8 cellular contexts compared by ENCODE assay signal in the genomic region with DNA sequence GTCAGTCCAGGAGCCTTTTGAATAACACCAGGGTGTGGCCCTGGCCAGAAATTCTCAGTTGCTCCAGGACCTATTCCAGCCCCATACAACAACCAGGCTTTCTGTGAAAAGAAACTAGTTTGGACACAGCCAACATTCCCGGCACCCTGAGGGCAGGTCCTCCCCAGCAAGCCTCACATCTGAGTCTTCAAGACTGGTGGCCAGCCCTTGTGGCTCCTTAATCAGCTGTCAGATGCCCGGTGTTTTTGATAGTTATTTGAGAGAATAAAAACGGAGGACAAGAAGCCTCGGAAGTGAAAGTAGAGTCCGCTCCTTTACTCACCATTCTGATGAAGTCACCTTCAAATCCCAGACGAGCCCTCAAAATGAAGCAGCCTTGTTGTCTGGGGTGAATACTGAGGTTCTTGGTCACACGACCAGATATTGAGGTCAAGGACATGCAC. TPM values are rescaled to one million over a fixed set of nuclear protein-coding genes. Genes with fewer than 3 reads are reported as not detected.
A peak's percentile ranks its signal among the peaks of the same experiment; 100 is the strongest.
DNase-seq lines count a peak whose midpoint lies in the region; ATAC-seq and TF ChIP-seq lines count a peak whose summit lies in the region.

No MANE protein-coding gene starts in this region.

- no peak for ATAC-seq in HG03354 (IDR thresholded peaks at IDR 0.05; ENCODE audit: poor library complexity, severe bottlenecking, unreplicated experiment)
- ATAC-seq in GM21390 (IDR thresholded peaks at IDR 0.05; ENCODE audit: unreplicated experiment), result no peak

- H3K27ac ChIP-seq in Karpas-422 (ENCODE audit: low read length), result no peak overlapping the region

- H3K9me3 ChIP-seq in Karpas-422 (ENCODE audit: low read length), result no peaks in the 10 kb centered on the region
- H3K9me3 ChIP-seq in neuron (ENCODE audit: low read length), result no peaks in the 10 kb centered on the region

- peaks cover 26% of the 10 kb centered on the region for H3K4me1 ChIP-seq in Karpas-422 (ENCODE audit: low read length)
- peaks cover 39% of the 10 kb centered on the region for H3K4me1 ChIP-seq in neuron (ENCODE audit: insufficient read depth, low read length)

- DNase-seq in GM06990 (ENCODE audit: extremely low read depth, insufficient read length) (no peak), Karpas-422 (peak; percentile 56), epithelial cell of esophagus (ENCODE audit: low read depth) (peak; percentile 58), NCI-H1694 (lab: John Stamatoyannopoulos, UW) (no peak), NCI-H128 (lab: John Stamatoyannopoulos, UW; ENCODE audit: unreplicated experiment) (no peak)

- H3K4me2 ChIP-seq in Karpas-422 (ENCODE audit: low read depth, low read length, poor library complexity, severe bottlenecking), result peak overlapping the region; percentile 66

- no peaks in the 10 kb centered on the region for H3K9me2 ChIP-seq in Karpas-422 (replicated peaks; ENCODE audit: insufficient read depth, low read length)

- peak overlapping the region; percentile 76 for H2AFZ ChIP-seq in Karpas-422 (ENCODE audit: low read length)
- no peak overlapping the region for H2AFZ ChIP-seq in neuron (ENCODE audit: low read depth, low read length)

- H3K27me3 ChIP-seq in GM06990 (replicated peaks; ENCODE audit: control insufficient read depth, insufficient read depth, low read length) (no peaks in the 10 kb centered on the region), Karpas-422 (ENCODE audit: low read length) (no peaks in the 10 kb centered on the region; the same call in 1 of the 2 replicates), neuron (ENCODE audit: insufficient read depth, low read length) (no peaks in the 10 kb centered on the region)

- no peaks in the 10 kb centered on the region for H4K20me1 ChIP-seq in Karpas-422 (ENCODE audit: insufficient read depth, low read depth, low read length)

- H3K9ac ChIP-seq in Karpas-422 (ENCODE audit: low read length), result peak overlapping the region; percentile 58

- H3K4me3 ChIP-seq in GM06990 (replicated peaks; ENCODE audit: low read depth, low read length) (peak overlapping the region; percentile 57), Karpas-422 (ENCODE audit: low read length) (peak overlapping the region; percentile 60), epithelial cell of esophagus (ENCODE audit: low read length) (no peak overlapping the region), neuron (ENCODE audit: low read length) (peak overlapping the region; percentile 12)

- H3K36me3 ChIP-seq in GM06990 (ENCODE audit: control insufficient read depth, insufficient read depth, low read length) (no peaks in the 10 kb centered on the region; the same call in 1 of the 2 replicates), Karpas-422 (ENCODE audit: insufficient read depth, low read length) (no peaks in the 10 kb centered on the region), neuron (ENCODE audit: insufficient read depth, low read length) (no peaks in the 10 kb centered on the region)

- no peaks in the 10 kb centered on the region for H3K79me2 ChIP-seq in Karpas-422 (ENCODE audit: low read length)

- TF ChIP-seq CTCF in GM06990 (IDR thresholded peaks at IDR 0.05; ENCODE audit: insufficient read depth, low read length, poor library complexity, severe bottlenecking) (no peak), epithelial cell of esophagus (IDR thresholded peaks at IDR 0.05; ENCODE audit: insufficient read depth, low read depth, low read length, missing control alignments) (no peak)

RNA-seq across cellular contexts. Expression of a gene that starts 31.0 kb away (rescaled TPM):
- 34.4 and 75.3 TPM in 2 replicates for total RNA-seq in Karpas-422 (2014; rRNA removed; shearing (Covaris generic); ENCODE audit: low replicate concordance)

RNA-seq across cellular contexts. Expression of a gene that starts 56.6 kb away (rescaled TPM):
- total RNA-seq in Karpas-422 (2014; rRNA removed; shearing (Covaris generic); ENCODE audit: low replicate concordance), result 1.1 and 2.4 TPM in 2 replicates

Comparison
In these comparisons a context has a peak if more than half of its experiments do, and no peak if none do; other contexts are left out.
1. DNase-seq: peak in Karpas-422 (single experiment) and epithelial cell of esophagus (single experiment); none in GM06990 (single experiment), NCI-H1694 (single experiment) and NCI-H128 (single experiment).